ENCODE assay signal across 8 cellular contexts in the genomic region with DNA sequence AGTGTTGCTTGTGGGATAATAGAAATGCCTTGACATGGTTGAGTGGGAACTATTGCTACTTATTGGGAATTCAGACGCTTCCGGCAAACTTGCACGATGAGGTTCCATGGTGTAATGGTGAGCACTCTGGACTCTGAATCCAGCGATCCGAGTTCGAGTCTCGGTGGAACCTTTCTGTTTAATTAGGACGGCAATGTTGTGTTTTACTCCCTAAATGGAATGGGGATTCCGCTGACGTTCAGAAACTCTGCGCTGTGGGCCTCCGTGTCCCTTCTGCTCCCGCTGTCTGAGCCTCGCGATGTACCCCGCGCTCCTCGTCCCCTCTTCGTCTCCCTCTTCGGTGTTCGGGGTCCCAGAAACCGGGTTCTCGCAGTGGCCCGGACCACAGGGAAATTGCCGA.
A peak's percentile ranks its signal among the peaks of the same experiment; 100 is the strongest.
DNase-seq lines count a peak whose midpoint lies in the region; ATAC-seq and TF ChIP-seq lines count a peak whose summit lies in the region.
"Not testable (repeated sequence)": the region's sequence is repeated elsewhere in the genome, so short reads cannot be mapped to it uniquely, and the experiment has no call there.

No MANE protein-coding gene starts in this region.

- intact Hi-C loops in HCT116 (cut with micrococcal nuclease); esophagus muscularis mucosa (cut with DNase I); left ventricle myocardium inferior (cut with micrococcal nuclease); upper lobe of right lung (cut with DNase I): not testable (repeated sequence)

- H3K27ac Mint-ChIP-seq in WTC11; activated naive CD4-positive, alpha-beta T cell treated with anti-CD3 and anti-CD28 coated beads, Interleukin-2, amount 50 U/mL, for 72 hours; stimulated activated effector memory CD8-positive, alpha-beta T cell treated with anti-CD3 and anti-CD28 coated beads, Interleukin-12 subunit alpha, Interleukin-12 subunit beta, amount 100 ng/mL, for 72 hours: not testable (repeated sequence)

- not testable (repeated sequence) for TF ChIP-seq POLR2A in HCT116 (IDR thresholded peaks at IDR 0.05; ENCODE audit: borderline replicate concordance, extremely low read depth, insufficient read depth, insufficient read length); esophagus muscularis mucosa (IDR thresholded peaks at IDR 0.05; ENCODE audit: low read depth)

- not testable (repeated sequence) for TF ChIP-seq CTCF in HCT116 (IDR thresholded peaks at IDR 0.05 in 2 of 3, conservative IDR thresholded peaks at IDR 0.05 in 1 of 3; ENCODE audit: borderline replicate concordance in 1 of 3, insufficient read depth in 1 of 3, low read depth in 2 of 3, low read length in 2 of 3); WTC11 (IDR thresholded peaks at IDR 0.05); esophagus muscularis mucosa (IDR thresholded peaks at IDR 0.05); left ventricle myocardium inferior (IDR thresholded peaks at IDR 0.05; ENCODE audit: borderline replicate concordance); upper lobe of right lung (IDR thresholded peaks at IDR 0.05)

- CTCF ChIA-PET in HCT116 (lab: Charles Lee); WTC11 (lab: Charles Lee): not testable (repeated sequence)

- H3K36me3 Mint-ChIP-seq in WTC11; activated naive CD4-positive, alpha-beta T cell treated with anti-CD3 and anti-CD28 coated beads, Interleukin-2, amount 50 U/mL, for 72 hours; stimulated activated effector memory CD8-positive, alpha-beta T cell treated with anti-CD3 and anti-CD28 coated beads, Interleukin-12 subunit alpha, Interleukin-12 subunit beta, amount 100 ng/mL, for 72 hours: not testable (repeated sequence)

- not testable (repeated sequence) for H3K9me3 ChIP-seq in HCT116 (ENCODE audit: control insufficient read depth in 1 of 2, insufficient read depth in 1 of 2, low read depth in 1 of 2, low read length in 2 of 2); esophagus muscularis mucosa; left ventricle myocardium inferior (replicated peaks); mesodermal cell (ENCODE audit: control insufficient read depth, low read length); upper lobe of right lung

- RAD21 ChIA-PET in HCT116 (lab: Charles Lee; ENCODE audit: low non-redundant PET in 1 of 2, low total read pairs in 2 of 2, uncharacterized antibody in 2 of 2, unreplicated experiment in 2 of 2) = not testable (repeated sequence)

- not testable (repeated sequence) for H3K9me3 Mint-ChIP-seq in WTC11; activated naive CD4-positive, alpha-beta T cell treated with anti-CD3 and anti-CD28 coated beads, Interleukin-2, amount 50 U/mL, for 72 hours; stimulated activated effector memory CD8-positive, alpha-beta T cell treated with anti-CD3 and anti-CD28 coated beads, Interleukin-12 subunit alpha, Interleukin-12 subunit beta, amount 100 ng/mL, for 72 hours

- POLR2A ChIA-PET in HCT116 (lab: Charles Lee); WTC11 (lab: Charles Lee): not testable (repeated sequence)

- not testable (repeated sequence) for H3K27me3 ChIP-seq in HCT116 (ENCODE audit: insufficient read depth, low read length); left ventricle myocardium inferior (ENCODE audit: low read depth); upper lobe of right lung
- peaks cover 0 to 26% (median 0%) of the 10 kb centered on the region in 4 donors for H3K27me3 ChIP-seq in esophagus muscularis mucosa

- not testable (repeated sequence) for H2AFZ ChIP-seq in HCT116 (ENCODE audit: low read depth, low read length, poor library complexity, severe bottlenecking)

- H3K9me2 ChIP-seq in HCT116 (ENCODE audit: insufficient read depth) = not testable (repeated sequence)

- not testable (repeated sequence) for H3K4me1 ChIP-seq in HCT116 (ENCODE audit: control insufficient read depth in 1 of 2, insufficient read depth in 2 of 2, low read length in 2 of 2); esophagus muscularis mucosa; left ventricle myocardium inferior; mesodermal cell (ENCODE audit: control insufficient read depth, insufficient read depth, low read length, poor library complexity, severe bottlenecking); upper lobe of right lung

- peak overlapping the region; percentile 67 for H3K4me3 Mint-ChIP-seq in WTC11
- H3K4me3 Mint-ChIP-seq in stimulated activated effector memory CD8-positive, alpha-beta T cell treated with anti-CD3 and anti-CD28 coated beads, Interleukin-12 subunit alpha, Interleukin-12 subunit beta, amount 100 ng/mL, for 72 hours = peak overlapping the region; percentile 52

- ATAC-seq in HCT116 (peak; percentile 58), WTC11 (peak; percentile 88), upper lobe of right lung (peak; percentile 60)
- peak; percentile 13 to 46 for ATAC-seq in activated naive CD4-positive, alpha-beta T cell treated with anti-CD3 and anti-CD28 coated beads, Interleukin-2, amount 50 U/mL, for 72 hours
- ATAC-seq in stimulated activated effector memory CD8-positive, alpha-beta T cell treated with anti-CD3 and anti-CD28 coated beads, Interleukin-12 subunit alpha, Interleukin-12 subunit beta, amount 100 ng/mL, for 72 hours = not testable (repeated sequence)

- peaks cover 16% of the 10 kb centered on the region for H3K27me3 Mint-ChIP-seq in WTC11 (ENCODE audit: low read depth)

- H3K4me3 ChIP-seq in HCT116 (replicated peaks in 1 of 2; ENCODE audit: low read depth in 1 of 2, low read length in 2 of 2); upper lobe of right lung: not testable (repeated sequence)
- H3K4me3 ChIP-seq in esophagus muscularis mucosa = peak overlapping the region in 3 of 4 donors; percentile 30 to 37 (median 32)
- H3K4me3 ChIP-seq in left ventricle myocardium inferior = peak overlapping the region; percentile 35
- peak overlapping the region; percentile 18 for H3K4me3 ChIP-seq in mesodermal cell (ENCODE audit: extremely low read depth, insufficient read depth, low read length, poor library complexity, severe bottlenecking)

- not testable (repeated sequence) for BruUV-seq in HCT116 (replicated peaks; lab: Mats Ljungman, UMichigan)

- H3K27ac ChIP-seq in HCT116 (ENCODE audit: low read depth, low read length); esophagus muscularis mucosa (replicated peaks in 1 of 4); left ventricle myocardium inferior (replicated peaks); mesodermal cell (ENCODE audit: low read depth, low read length, severe bottlenecking); upper lobe of right lung: not testable (repeated sequence)

- not testable (repeated sequence) for H3K36me3 ChIP-seq in HCT116 (ENCODE audit: control insufficient read depth in 1 of 2, insufficient read depth in 2 of 2, low read length in 2 of 2); esophagus muscularis mucosa; left ventricle myocardium inferior; mesodermal cell (ENCODE audit: control insufficient read depth, insufficient read depth, low read length); upper lobe of right lung

- H3K4me2 ChIP-seq in HCT116 (ENCODE audit: low read length) = not testable (repeated sequence)

- DNase-seq in HCT116 (ENCODE audit: low read depth, low spot score); WTC11 (ENCODE audit: low spot score); activated naive CD4-positive, alpha-beta T cell treated with anti-CD3 and anti-CD28 coated beads, Interleukin-2, amount 50 U/mL, for 72 hours (ENCODE audit: low spot score in 2 of 2); esophagus muscularis mucosa (ENCODE audit: extremely low spot score); left ventricle myocardium inferior; stimulated activated effector memory CD8-positive, alpha-beta T cell treated with anti-CD3 and anti-CD28 coated beads, Interleukin-12 subunit alpha, Interleukin-12 subunit beta, amount 100 ng/mL, for 72 hours (ENCODE audit: low spot score in 2 of 2); upper lobe of right lung: not testable (repeated sequence)

- H4K20me1 ChIP-seq in HCT116 (ENCODE audit: insufficient read depth) = not testable (repeated sequence)

- not testable (repeated sequence) for H3K9ac ChIP-seq in HCT116 (ENCODE audit: low read length)

- WGBS in esophagus muscularis mucosa = no CpG with 5 or more reads among the region's 25 CpGs
- WGBS in mesodermal cell (ENCODE audit: insufficient coverage in 2 of 2), 2 experiments = no CpG with 5 or more reads among the region's 25 CpGs

- not testable (repeated sequence) for TF ChIP-seq RAD21 in HCT116 (IDR thresholded peaks at IDR 0.05; ENCODE audit: low read depth)

- not testable (repeated sequence) for TF ChIP-seq EP300 in esophagus muscularis mucosa (IDR thresholded peaks at IDR 0.05)

- H3K4me1 Mint-ChIP-seq in WTC11; stimulated activated effector memory CD8-positive, alpha-beta T cell treated with anti-CD3 and anti-CD28 coated beads, Interleukin-12 subunit alpha, Interleukin-12 subunit beta, amount 100 ng/mL, for 72 hours: not testable (repeated sequence)

- not testable (repeated sequence) for H3K79me2 ChIP-seq in HCT116 (ENCODE audit: insufficient read depth, low read length)
